Comparison of ENCODE assay signal across 26 cellular contexts in the genomic region with DNA sequence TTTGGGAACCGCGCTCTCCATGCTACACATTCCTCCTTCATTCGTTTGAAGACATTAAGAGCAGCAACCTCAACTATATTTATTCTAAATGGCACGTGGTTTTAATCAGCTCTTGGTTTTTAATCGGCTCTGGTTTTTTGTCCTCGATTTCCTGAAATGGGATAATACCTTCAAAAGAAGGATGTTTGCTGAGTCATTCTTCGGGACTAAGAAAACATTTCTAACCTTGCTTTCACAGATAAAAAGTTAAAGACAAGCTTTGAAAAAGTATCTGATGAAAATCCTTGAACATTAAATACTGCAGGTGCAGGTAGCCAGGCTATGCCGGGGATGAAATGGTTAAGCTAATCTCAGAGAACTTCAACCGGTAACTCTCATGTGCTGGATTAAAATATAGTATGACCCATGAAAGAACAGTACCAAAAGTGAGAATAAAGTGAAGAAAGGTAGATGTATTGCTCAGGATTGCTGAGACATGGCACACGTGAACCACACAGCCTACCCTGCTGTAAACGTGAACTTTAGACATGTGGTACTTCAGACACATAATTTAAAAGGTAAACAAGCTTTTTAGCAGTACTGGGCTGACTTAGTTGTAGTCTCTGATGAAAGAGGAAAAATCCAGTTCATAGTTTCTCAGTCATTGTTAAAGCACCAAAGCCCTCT.
DNase-seq lines count a peak whose midpoint lies in the region; ATAC-seq, FAIRE-seq and TF ChIP-seq lines count a peak whose summit lies in the region.
"Had no signal": no experiment of that assay in that cellular context is flagged by ENCODE, and none has a peak within 500 bp of the region (broad histone marks: within the 10 kb centered on the region; RNA-seq: fewer than 3 reads in every experiment).

No MANE protein-coding gene starts in this region.

- H3K9me3 ChIP-seq in A549 (no peaks in the 10 kb centered on the region), SJSA1 (replicated peaks) (no peaks in the 10 kb centered on the region), right cardiac atrium (ENCODE audit: control insufficient read depth, low read length) (no peaks in the 10 kb centered on the region)
- H3K9me3 ChIP-seq: BLaER1 treated with 17β-estradiol and CSF1 and Interleukin-3, amounts not matched to agents 10 nM and 100 nM; HAP-1 had no signal

- intact Hi-C loops in left colon (cut with DNase I, micrococcal nuclease) (no loop called here), right cardiac atrium (cut with DNase I) (no loop called here)

- WGBS in A549 (ENCODE audit: missing lambda C conversion rate) = 63% methylated on average over 11 of the region's 11 CpGs
- WGBS in right cardiac atrium = 65% methylated on average over 11 of the region's 11 CpGs

- FAIRE-seq in A549 (lab: Jason Lieb, UNC) = peak; percentile 23
- FAIRE-seq: A204.1, D721Med, G401.6, GM12878 had no signal

- ATAC-seq in A549 (no peak), left colon (peak; percentile 94), right cardiac atrium (no peak)
- ATAC-seq: GM12878, GM23338 had no signal

- DNase-seq in NCI-H2107 treated with DMSO at 0.1 percent for 48 hours (lab: John Stamatoyannopoulos, UW; ENCODE audit: unreplicated experiment) (peak; percentile 18), NCI-H2107 (lab: John Stamatoyannopoulos, UW) (no peak), A549 (ENCODE audit: low read depth in 1 of 2, low spot score in 1 of 2) (no peak), SJSA1 (ENCODE audit: low read depth in 1 of 2, low spot score in 2 of 2) (peak in 1 of 2 experiments; percentile 20), left colon (no peak), right cardiac atrium (no peak)
- DNase-seq in activated CD4-positive, alpha-beta T cell treated with anti-CD3 and anti-CD28 coated beads, Interleukin-2, amount 50 U/mL, for 1 hour = no peak
- DNase-seq: AML-193; CD4-positive, alpha-beta T cell; HFFc6; NCI-H1048; NCI-H1436; NCI-H187; NCI-H226; NCI-H524; NCI-H774; Right ventricle myocardium superior; RPMI8226; T-helper 1 cell had no signal

- TF ChIP-seq POLR2A in A549 (IDR thresholded peaks at IDR 0.05; ENCODE audit: low read length) = no peak

- no peaks in the 10 kb centered on the region for H3K27me3 ChIP-seq in SJSA1 (replicated peaks)
- H3K27me3 ChIP-seq in right cardiac atrium (ENCODE audit: control insufficient read depth, insufficient read depth) = no peaks in the 10 kb centered on the region
- H3K27me3 ChIP-seq: BLaER1 treated with 17β-estradiol and CSF1 and Interleukin-3, amounts not matched to agents 10 nM and 100 nM had no signal

- H3K4me1 ChIP-seq in A549 (peaks cover 21% of the 10 kb centered on the region), SJSA1 (replicated peaks) (peaks cover 51% of the 10 kb centered on the region), right cardiac atrium (ENCODE audit: control insufficient read depth, insufficient read depth, low read length) (no peaks in the 10 kb centered on the region)
- H3K4me1 ChIP-seq: HAP-1 had no signal

- peak overlapping the region; percentile 32 for H3K4me2 ChIP-seq in A549
- H3K4me2 ChIP-seq: GM23338 had no signal

- POLR2A ChIA-PET in A549 (lab: Yijun Ruan, JAX) = no interaction called here

- CTCF ChIA-PET in A549 (lab: Yijun Ruan, JAX) = interaction anchor here (0.6 kb wide), 2 partner anchors 11 to 12 kb away, joined by 3 read pairs; no protein-coding TSS in a partner anchor

- TF ChIP-seq RAD21 in A549 (conservative IDR thresholded peaks at IDR 0.05 in 1 of 2, IDR thresholded peaks at IDR 0.05 in 1 of 2) = no peak

- H3K4me3 ChIP-seq in A549 (no peak overlapping the region), SJSA1 (no peak overlapping the region), right cardiac atrium (ENCODE audit: low read length) (no peak overlapping the region)
- H3K4me3 ChIP-seq: BLaER1 treated with 17β-estradiol and CSF1 and Interleukin-3, amounts not matched to agents 10 nM and 100 nM; GM12878; GM23338; HAP-1 had no signal

- H3K27ac ChIP-seq in A549 = peak overlapping the region; percentile 33 to 40; a peak in 1 of 6 replicates
- peak overlapping the region; percentile 59 for H3K27ac ChIP-seq in SJSA1
- no peak overlapping the region for H3K27ac ChIP-seq in right cardiac atrium (ENCODE audit: low read length)
- H3K27ac ChIP-seq: BLaER1 treated with 17β-estradiol and CSF1 and Interleukin-3, amounts not matched to agents 10 nM and 100 nM had no signal

- TF ChIP-seq EP300 in A549 (IDR thresholded peaks at IDR 0.05) = no peak

- no peaks in the 10 kb centered on the region for H3K36me3 ChIP-seq in SJSA1
- H3K36me3 ChIP-seq: BLaER1 treated with 17β-estradiol and CSF1 and Interleukin-3, amounts not matched to agents 10 nM and 100 nM; HAP-1 had no signal

- no peak for TF ChIP-seq CTCF in A549 (IDR thresholded peaks at IDR 0.05)

TF ChIP-seq in A549, 52 proteins besides CTCF, POLR2A, EP300 and RAD21:
- TF ChIP-seq MAFK (IDR thresholded peaks at IDR 0.05; ENCODE audit: partially characterized antibody) (peak; percentile 60), CHD4 (IDR thresholded peaks at IDR 0.05; ENCODE audit: borderline replicate concordance) (no peak), NFE2L2 (conservative IDR thresholded peaks at IDR 0.05; ENCODE audit: low read length) (peak; percentile 36; the same call in 1 of the 2 replicates), ZNF302 (CRISPR knock-in tag; IDR thresholded peaks at IDR 0.05) (no peak)
